In genomic region chr6:37137201-37137880, GRCh38 we compare ENCODE assay signal across 1 cellular context.
TF ChIP-seq lines count a peak whose summit lies in the region.

No MANE protein-coding gene starts in this region.

TF ChIP-seq in HepG2, 621 proteins besides CTCF, POLR2A, EP300 and RAD21 (continued from another document and continues in another):
- peak; percentile 22; the same call in 1 of the 2 replicates for TF ChIP-seq AKAP8 (CRISPR knock-in tag; IDR thresholded peaks at IDR 0.05)
- TF ChIP-seq KMT2B (CRISPR knock-in tag; IDR thresholded peaks at IDR 0.05), result peak; percentile 53
- 0 out of 2 replicates have a peak, but pooled peaks have one; percentile 47 for TF ChIP-seq MYPOP (CRISPR knock-in tag; IDR thresholded peaks at IDR 0.05)
- TF ChIP-seq SOX5 (CRISPR knock-in tag; IDR thresholded peaks at IDR 0.05; ENCODE audit: borderline replicate concordance), result peak; percentile 44; the same call in 1 of the 2 replicates
- no peak for TF ChIP-seq HINFP (CRISPR knock-in tag; IDR thresholded peaks at IDR 0.05; ENCODE audit: low read depth)
- peak; percentile 39; the same call in 1 of the 2 replicates for TF ChIP-seq ZNF746 (CRISPR knock-in tag; IDR thresholded peaks at IDR 0.05)
- TF ChIP-seq TFDP1 (CRISPR knock-in tag; IDR thresholded peaks at IDR 0.05; ENCODE audit: borderline replicate concordance), result peak; percentile 70
- TF ChIP-seq ZNF460 (CRISPR knock-in tag; IDR thresholded peaks at IDR 0.05; ENCODE audit: borderline replicate concordance), result no peak
- no peak for TF ChIP-seq USF2 (IDR thresholded peaks at IDR 0.05; ENCODE audit: low read depth, low read length)
- TF ChIP-seq USF2 (CRISPR knock-in tag; IDR thresholded peaks at IDR 0.05; ENCODE audit: borderline replicate concordance), result no peak
- TF ChIP-seq MTA3 (CRISPR knock-in tag; IDR thresholded peaks at IDR 0.05), result no peak
- TF ChIP-seq TCF12 (IDR thresholded peaks at IDR 0.05), result no peak
- peak; percentile 50 for TF ChIP-seq TCF12 (CRISPR knock-in tag; IDR thresholded peaks at IDR 0.05)
- TF ChIP-seq ZNF503 (CRISPR knock-in tag; IDR thresholded peaks at IDR 0.05), result peak; percentile 67; the same call in 1 of the 2 replicates
- TF ChIP-seq TFAP4 (IDR thresholded peaks at IDR 0.05; ENCODE audit: borderline replicate concordance, low read depth), result 0 out of 2 replicates have a peak, but pooled peaks have one; percentile 10
- TF ChIP-seq ZBTB7A (CRISPR knock-in tag; IDR thresholded peaks at IDR 0.05), result no peak
- TF ChIP-seq SNAI1 (CRISPR knock-in tag; IDR thresholded peaks at IDR 0.05; ENCODE audit: borderline replicate concordance), result 0 out of 2 replicates have a peak, but pooled peaks have one; percentile 60
- TF ChIP-seq TCF7 (IDR thresholded peaks at IDR 0.05; ENCODE audit: low read depth), result peak; percentile 55; the same call in 1 of the 2 replicates
- TF ChIP-seq ZNF260 (CRISPR knock-in tag; IDR thresholded peaks at IDR 0.05; ENCODE audit: borderline replicate concordance, low read depth), result 0 out of 2 replicates have a peak, but pooled peaks have one; percentile 72
- peak; percentile 65; the same call in 1 of the 2 replicates for TF ChIP-seq FOXA3 (CRISPR knock-in tag; IDR thresholded peaks at IDR 0.05)
- TF ChIP-seq NFE2L2 (IDR thresholded peaks at IDR 0.05; ENCODE audit: low read length), result no peak
- no peak; the same call in 1 of the 2 replicates for TF ChIP-seq ZNF644 (CRISPR knock-in tag; IDR thresholded peaks at IDR 0.05; ENCODE audit: low read depth)
- TF ChIP-seq HMG20A (CRISPR knock-in tag; IDR thresholded peaks at IDR 0.05; ENCODE audit: borderline replicate concordance), result no peak; the same call in 1 of the 2 replicates
- peak; percentile 42; the same call in 1 of the 2 replicates for TF ChIP-seq HDAC1 (CRISPR knock-in tag; IDR thresholded peaks at IDR 0.05)
- peak; percentile 86 for TF ChIP-seq ZBTB7B (CRISPR knock-in tag; IDR thresholded peaks at IDR 0.05)
- no peak for TF ChIP-seq ZNF737 (CRISPR knock-in tag; IDR thresholded peaks at IDR 0.05; ENCODE audit: borderline replicate concordance)
- TF ChIP-seq PBX3 (CRISPR knock-in tag; IDR thresholded peaks at IDR 0.05; ENCODE audit: borderline replicate concordance), result no peak
- no peak for TF ChIP-seq CC2D1A (CRISPR knock-in tag; IDR thresholded peaks at IDR 0.05)
- no peak for TF ChIP-seq ZNF383 (CRISPR knock-in tag; IDR thresholded peaks at IDR 0.05; ENCODE audit: borderline replicate concordance)
- no peak for TF ChIP-seq NR1H2 (CRISPR knock-in tag; IDR thresholded peaks at IDR 0.05; ENCODE audit: borderline replicate concordance, low read depth)
- TF ChIP-seq ZFP41 (CRISPR knock-in tag; IDR thresholded peaks at IDR 0.05; ENCODE audit: borderline replicate concordance), result 0 out of 2 replicates have a peak, but pooled peaks have one; percentile 15
- no peak; the same call in 1 of the 2 replicates for TF ChIP-seq ZNF543 (CRISPR knock-in tag; IDR thresholded peaks at IDR 0.05)
- TF ChIP-seq FOXA1 (IDR thresholded peaks at IDR 0.05), result no peak
- peak; percentile 32; the same call in 1 of the 2 replicates for TF ChIP-seq FOXA1 (CRISPR knock-in tag; IDR thresholded peaks at IDR 0.05)
- 0 out of 2 replicates have a peak, but pooled peaks have one; percentile 5 for TF ChIP-seq ZNF770 (CRISPR knock-in tag; IDR thresholded peaks at IDR 0.05)
- no peak for TF ChIP-seq ZFP62 (CRISPR knock-in tag; IDR thresholded peaks at IDR 0.05)
- TF ChIP-seq ZFP1 (CRISPR knock-in tag; IDR thresholded peaks at IDR 0.05), result peak; percentile 78; the same call in 1 of the 2 replicates
- no peak for TF ChIP-seq ARNTL (CRISPR knock-in tag; IDR thresholded peaks at IDR 0.05)
- TF ChIP-seq ZMYM2 (CRISPR knock-in tag; IDR thresholded peaks at IDR 0.05), result no peak
- peak; percentile 53; the same call in 1 of the 2 replicates for TF ChIP-seq SALL2 (CRISPR knock-in tag; IDR thresholded peaks at IDR 0.05)
- TF ChIP-seq CREBL2 (CRISPR knock-in tag; IDR thresholded peaks at IDR 0.05; ENCODE audit: borderline replicate concordance), result no peak
- peak; percentile 30; the same call in 1 of the 2 replicates for TF ChIP-seq SPEN (CRISPR knock-in tag; IDR thresholded peaks at IDR 0.05; ENCODE audit: low read depth)
- TF ChIP-seq ZNF552 (CRISPR knock-in tag; IDR thresholded peaks at IDR 0.05; ENCODE audit: borderline replicate concordance), result no peak
- TF ChIP-seq HDAC2 (CRISPR knock-in tag; IDR thresholded peaks at IDR 0.05), result peak; percentile 51; the same call in 1 of the 2 replicates
- no peak for TF ChIP-seq ZNF337 (CRISPR knock-in tag; IDR thresholded peaks at IDR 0.05; ENCODE audit: borderline replicate concordance, low read depth)
- TF ChIP-seq TBX3 (IDR thresholded peaks at IDR 0.05; ENCODE audit: borderline replicate concordance), result peak; percentile 71; the same call in 1 of the 2 replicates
- TF ChIP-seq KDM2A (CRISPR knock-in tag; IDR thresholded peaks at IDR 0.05; ENCODE audit: borderline replicate concordance, low read depth), result peak; percentile 34; the same call in 1 of the 2 replicates
- no peak for TF ChIP-seq ZNF704 (CRISPR knock-in tag; IDR thresholded peaks at IDR 0.05; ENCODE audit: borderline replicate concordance)
- TF ChIP-seq ZNF547 (CRISPR knock-in tag; IDR thresholded peaks at IDR 0.05), result 0 out of 2 replicates have a peak, but pooled peaks have one; percentile 24
- peak; percentile 49; the same call in 1 of the 2 replicates for TF ChIP-seq ARID3A (IDR thresholded peaks at IDR 0.05; ENCODE audit: low read depth, low read length)
